Comparison of ENCODE assay signal across 8 cellular contexts in the genomic region with DNA sequence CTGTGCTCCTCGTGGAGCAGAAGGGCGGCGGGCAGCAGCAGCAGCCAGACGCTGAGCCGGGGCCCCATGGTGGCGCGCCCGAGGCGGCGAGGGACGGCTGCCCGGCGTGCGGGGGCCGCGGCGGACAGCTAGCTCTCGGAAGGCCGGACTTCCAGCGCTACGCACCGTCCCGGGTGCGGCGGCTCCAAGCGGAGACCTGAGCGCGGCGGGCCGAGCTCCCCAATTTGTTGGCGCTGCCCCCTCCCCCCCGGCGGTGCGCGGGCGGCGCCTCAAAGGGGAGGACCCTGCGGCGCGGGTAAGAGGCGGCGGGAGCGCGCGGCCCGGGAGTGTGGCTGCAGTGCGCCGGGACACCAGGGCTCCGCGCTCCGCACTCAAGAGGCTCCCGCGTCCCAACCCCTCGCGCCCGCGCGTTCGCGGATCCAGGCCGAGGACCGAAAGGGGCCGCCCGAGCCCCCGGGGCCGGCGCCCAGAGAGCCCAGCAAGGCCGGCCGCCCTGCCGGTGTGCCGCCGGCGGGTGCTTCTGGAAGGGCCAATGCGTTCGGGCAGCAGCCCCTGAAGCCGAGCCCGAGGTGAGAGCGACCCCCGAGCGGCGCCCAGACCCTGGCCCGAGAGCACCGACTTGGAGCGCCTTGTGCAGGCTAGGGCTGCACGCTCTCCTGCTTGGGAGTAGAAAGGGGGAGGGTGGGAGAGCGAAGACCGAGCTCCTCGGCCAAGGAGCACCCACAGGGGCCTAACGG. TPM values are rescaled to one million over a fixed set of nuclear protein-coding genes. Genes with fewer than 3 reads are reported as not detected.
DNase-seq lines count a peak whose midpoint lies in the region; ATAC-seq and TF ChIP-seq lines count a peak whose summit lies in the region.

A gene (minus strand): TSS at position 198 of the 737 bp plus-strand sequence. CDS start 130 bp downstream, at position 68.
A gene (plus strand): TSS at position 325 of the 737 bp plus-strand sequence. CDS start 620 bp downstream, outside the sequence.

- H3F3A ChIP-seq in PC-9 (ENCODE audit: insufficient read depth, low read depth): peaks cover 23% of the 10 kb centered on the region; the same call in 1 of the 2 replicates

- H3K4me3 ChIP-seq in left lung (peak within 1 kb of the TSS; percentile 55 to 71), tibial artery (peak within 1 kb of the TSS; percentile 79 to 97), PC-9 (no peak within 1 kb of the TSS)

- BruUV-seq in PC-9 (replicated peaks; lab: Mats Ljungman, UMichigan): no TSS peak

- no peak within 1 kb of the TSS for H3K4me2 ChIP-seq in PC-9

- no peak within 1 kb of the TSS for H2AFZ ChIP-seq in PC-9

- no peaks in the 10 kb centered on the region for H3K36me3 Mint-ChIP-seq in activated CD4-positive, alpha-beta T cell treated with anti-CD3 and anti-CD28 coated beads, Interleukin-2, amount 10 ng/mL, durations not matched to agents 7 days and 5 days (ENCODE audit: low read depth)

- no peak within 1 kb of the TSS for H3K4me3 Mint-ChIP-seq in activated CD4-positive, alpha-beta T cell treated with anti-CD3 and anti-CD28 coated beads, Interleukin-2, amount 10 ng/mL, durations not matched to agents 7 days and 5 days

- H3K4me1 ChIP-seq in left lung: peaks cover 0 to 28% of the 10 kb centered on the region in 2 donors
- peaks cover 0 to 63% (median 43%) of the 10 kb centered on the region in 4 donors for H3K4me1 ChIP-seq in tibial artery
- peaks cover 30% of the 10 kb centered on the region for H3K4me1 ChIP-seq in PC-9 (replicated peaks; ENCODE audit: insufficient read depth)

- POLR2A ChIA-PET in activated CD4-positive, alpha-beta T cell treated with anti-CD3 and anti-CD28 coated beads, Interleukin-2, amount 10 ng/mL, durations not matched to agents 7 days and 5 days (lab: Charles Lee): no interaction called here
- POLR2A ChIA-PET in PC-9 (lab: Charles Lee; ENCODE audit: unreplicated experiment): no interaction called here

- no peak within 1 kb of the TSS for H3K27ac Mint-ChIP-seq in activated CD4-positive, alpha-beta T cell treated with anti-CD3 and anti-CD28 coated beads, Interleukin-2, amount 10 ng/mL, durations not matched to agents 7 days and 5 days

- H3K36me3 ChIP-seq in left lung (peaks cover 0 to 4% of the 10 kb centered on the region in 2 donors), tibial artery (peaks cover 0 to 11% (median 0%) of the 10 kb centered on the region in 3 donors), PC-9 (ENCODE audit: low read depth) (no peaks in the 10 kb centered on the region)

- H3K4me1 Mint-ChIP-seq in activated CD4-positive, alpha-beta T cell treated with anti-CD3 and anti-CD28 coated beads, Interleukin-2, amount 10 ng/mL, durations not matched to agents 7 days and 5 days: peaks cover 3% of the 10 kb centered on the region

- H3K27ac ChIP-seq in cingulate gyrus (ENCODE audit: low read depth, low read length) (peak within 1 kb of the TSS; percentile 65), left lung (peak within 1 kb of the TSS; percentile 79 to 85), tibial artery (peak within 1 kb of the TSS; percentile 96 to 99), PC-9 (no peak within 1 kb of the TSS)

- no peak for TF ChIP-seq CTCF in left lung (IDR thresholded peaks at IDR 0.05)
- peak in 1 of 2 experiments; percentile 1 for TF ChIP-seq CTCF in tibial artery (IDR thresholded peaks at IDR 0.05)
- no peak for TF ChIP-seq CTCF in PC-9 (conservative IDR thresholded peaks at IDR 0.05)

- peak in 2 of 3 experiments; percentile 62 to 71 for DNase-seq in NCI-H1417 (lab: John Stamatoyannopoulos, UW)
- no peak for DNase-seq in NCI-H1417 treated with DMSO at 0.1 percent for 48 hours (lab: John Stamatoyannopoulos, UW)
- peak in 1 of 2 donors; percentile 56 for DNase-seq in left lung
- DNase-seq in tibial artery: peak; percentile 78 to 92
- DNase-seq in Kasumi-1 (lab: John Stamatoyannopoulos, UW): no peak
- no peak for DNase-seq in activated CD4-positive, alpha-beta T cell treated with anti-CD3 and anti-CD28 coated beads, Interleukin-2, amount 10 ng/mL, durations not matched to agents 7 days and 5 days
- no peak for DNase-seq in PC-9

- H3K27me3 Mint-ChIP-seq in activated CD4-positive, alpha-beta T cell treated with anti-CD3 and anti-CD28 coated beads, Interleukin-2, amount 10 ng/mL, durations not matched to agents 7 days and 5 days: peaks cover 79% of the 10 kb centered on the region

- no peaks in the 10 kb centered on the region for H4K20me1 ChIP-seq in PC-9 (ENCODE audit: insufficient read depth)

- H3K27me3 ChIP-seq in left lung (peaks cover 22 to 92% of the 10 kb centered on the region in 2 donors), tibial artery (no peaks in the 10 kb centered on the region), PC-9 (ENCODE audit: insufficient read depth, low read depth) (no peaks in the 10 kb centered on the region)

- intact Hi-C loops in left lung (cut with DNase I) (no loop called here), tibial artery (cut with DNase I; ENCODE audit: low total_unique reads) (loop anchor here (10.0 kb wide), 1 partner anchor 82 kb away; no protein-coding TSS in a partner anchor), PC-9 (cut with micrococcal nuclease; ENCODE audit: unreplicated experiment) (no loop called here)

- H3K9me2 ChIP-seq in PC-9 (ENCODE audit: insufficient read depth): no peaks in the 10 kb centered on the region

- H3K79me2 ChIP-seq in PC-9 (ENCODE audit: low read depth): no peaks in the 10 kb centered on the region

- no peaks in the 10 kb centered on the region for H3K9me3 ChIP-seq in left lung
- H3K9me3 ChIP-seq in tibial artery: no peaks in the 10 kb centered on the region
- no peaks in the 10 kb centered on the region for H3K9me3 ChIP-seq in PC-9 (ENCODE audit: insufficient read depth, low read depth)

- peak; percentile 80 for ATAC-seq in left lung

- CTCF ChIA-PET in activated CD4-positive, alpha-beta T cell treated with anti-CD3 and anti-CD28 coated beads, Interleukin-2, amount 10 ng/mL, durations not matched to agents 7 days and 5 days (lab: Charles Lee): no interaction called here
- CTCF ChIA-PET in PC-9 (lab: Charles Lee): no interaction called here

- no peaks in the 10 kb centered on the region for H3K9me3 Mint-ChIP-seq in activated CD4-positive, alpha-beta T cell treated with anti-CD3 and anti-CD28 coated beads, Interleukin-2, amount 10 ng/mL, durations not matched to agents 7 days and 5 days

RNA-seq across cellular contexts. Expression of the first gene that starts in this region (rescaled TPM):
- total RNA-seq in left lung: 1,000 to 10,000 TPM in 1 of 2 donors, 100 to 1,000 TPM in 1; 418 to 1,057 TPM
- under 1 TPM; 0.06 to 0.12 TPM for total RNA-seq in activated CD4-positive, alpha-beta T cell treated with anti-CD3 and anti-CD28 coated beads, Interleukin-2, amount 10 ng/mL, durations not matched to agents 7 days and 5 days
- total RNA-seq in PC-9 (2021): 12.3 and 24.5 TPM in 2 replicates

RNA-seq across cellular contexts. Expression of the second gene that starts in this region (rescaled TPM):
- total RNA-seq in left lung: 100 to 1,000 TPM; 343 to 638 TPM
- total RNA-seq in activated CD4-positive, alpha-beta T cell treated with anti-CD3 and anti-CD28 coated beads, Interleukin-2, amount 10 ng/mL, durations not matched to agents 7 days and 5 days: not detected
- 1.1 and 1.2 TPM in 2 replicates for total RNA-seq in PC-9 (2021)

Comparison
In these comparisons a context has a peak if more than half of its experiments do, and no peak if none do; other contexts are left out.
1. RNA of the first gene that starts in this region (total RNA-seq): 418 to 1,057 TPM in left lung and 12.3 to 24.5 TPM in PC-9; 0.06 to 0.12 TPM in activated CD4-positive, alpha-beta T cell treated with anti-CD3 and anti-CD28 coated beads, Interleukin-2, amount 10 ng/mL, durations not matched to agents 7 days and 5 days; every median in the first group is over 10 times any median in the second.
2. RNA of the second gene that starts in this region (total RNA-seq): 343 to 638 TPM in left lung; 1.1 to 1.2 TPM in PC-9 and not detected in activated CD4-positive, alpha-beta T cell treated with anti-CD3 and anti-CD28 coated beads, Interleukin-2, amount 10 ng/mL, durations not matched to agents 7 days and 5 days; every median in the first group is over 100 times any median in the second.
3. RNA of the first gene that starts in this region (total RNA-seq): 418 to 1,057 TPM in left lung; 12.3 to 24.5 TPM in PC-9; every median in the first group is over 10 times any median in the second.
4. DNase-seq: peak in NCI-H1417 (2 of 3) and tibial artery (2 of 2); none in NCI-H1417 treated with DMSO at 0.1 percent for 48 hours (single experiment), Kasumi-1 (0 of 2), activated CD4-positive, alpha-beta T cell treated with anti-CD3 and anti-CD28 coated beads, Interleukin-2, amount 10 ng/mL, durations not matched to agents 7 days and 5 days (single experiment) and PC-9 (0 of 2).